Comparison of ENCODE assay signal across 19 cellular contexts in the genomic region with DNA sequence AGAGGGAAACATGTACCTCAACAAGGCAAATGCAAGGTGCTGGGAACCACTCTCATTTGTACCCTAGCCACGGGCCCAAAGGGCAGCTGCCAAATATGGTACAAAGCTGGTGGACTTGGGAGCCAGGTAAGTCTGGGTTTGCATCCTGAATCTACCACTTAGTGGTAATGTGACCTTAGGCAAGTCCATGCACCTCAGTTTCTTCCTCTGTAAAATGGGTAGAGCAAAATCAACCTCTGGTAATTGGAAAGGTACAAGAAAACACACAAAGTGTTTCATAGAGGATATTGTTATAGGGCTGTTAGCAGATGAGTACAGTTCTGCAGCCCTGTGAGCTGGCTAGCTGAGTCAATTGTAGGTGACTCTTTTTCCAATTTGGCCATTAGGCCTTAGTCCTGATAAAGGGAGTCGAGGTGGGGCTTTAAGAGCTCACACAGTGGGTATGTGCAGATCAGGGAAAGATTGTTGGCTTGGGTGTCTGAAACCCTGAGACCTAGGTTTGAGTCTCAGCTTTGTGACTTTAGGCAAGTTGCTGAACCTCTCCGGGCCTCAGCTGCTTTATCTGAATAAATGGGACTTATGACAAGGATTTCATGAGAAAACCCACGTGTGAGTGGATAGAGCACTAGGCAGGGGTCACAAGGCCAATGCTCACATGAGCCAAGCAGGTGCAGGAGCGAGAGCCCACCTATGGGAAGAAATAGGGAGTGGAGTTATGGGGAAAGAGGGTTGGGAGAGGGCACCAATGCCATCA.
"Had no signal": no experiment of that assay in that cellular context is flagged by ENCODE, and none has a peak within 500 bp of the region (broad histone marks: within the 10 kb centered on the region; RNA-seq: fewer than 3 reads in every experiment).

No MANE protein-coding gene starts in this region.

- FAIRE-seq: astrocyte, kidney, urothelium cell line had no signal

- H3K9me3 Mint-ChIP-seq: activated B cell treated with CpG ODN at 0.5 μM for 24 hours; activated T-cell treated with anti-CD3 and anti-CD28 coated beads, Interleukin-2, amount 50 U/mL, for 24 hours; mesothelial cell of epicardium had no signal

- H3K27ac ChIP-seq: breast epithelium, gastroesophageal sphincter, heart left ventricle, SK-N-MC, tibial nerve had no signal

- ATAC-seq: gastroesophageal sphincter, heart left ventricle had no signal

- H3K27ac Mint-ChIP-seq: activated B cell treated with CpG ODN at 0.5 μM for 24 hours; activated T-cell treated with anti-CD3 and anti-CD28 coated beads, Interleukin-2, amount 50 U/mL, for 24 hours; mesothelial cell of epicardium had no signal

- DNase-seq: activated B cell treated with CpG ODN at 0.5 μM for 24 hours; activated CD4-positive, alpha-beta T cell treated with anti-CD3 and anti-CD28 coated beads for 48 hours; activated gamma-delta T cell treated with Interleukin-2 at 50 U/mL for 16 hours; activated T-cell treated with anti-CD3 and anti-CD28 coated beads, Interleukin-2, amount 50 U/mL, for 24 hours; cerebellar nuclear complex; cortex of kidney; heart left ventricle; kidney; stimulated activated CD4-positive, alpha-beta T cell treated with anti-CD3 and anti-CD28 coated beads, Interleukin-12 subunit alpha, Interleukin-12 subunit beta, amount 100 ng/mL, for 4 hours; stimulated activated CD4-positive, alpha-beta T cell treated with anti-CD3 and anti-CD28 coated beads, Interleukin-1b, Interleukin-23, amount 100 ng/mL, for 48 hours; stimulated activated CD8-positive, alpha-beta memory T cell treated with anti-CD3 and anti-CD28 coated beads, Interleukin-4, amount 100 ng/mL, for 48 hours; stimulated activated naive CD4-positive, alpha-beta T cell treated with Interleukin-2 at 50 U/mL for 16 hours had no signal

- H3K4me3 ChIP-seq: breast epithelium, gastroesophageal sphincter, heart left ventricle, SK-N-MC, tibial nerve had no signal

- H3K27me3 ChIP-seq: breast epithelium, gastroesophageal sphincter, heart left ventricle, tibial nerve had no signal

- H3K4me1 ChIP-seq: breast epithelium, heart left ventricle had no signal

- H3K4me3 Mint-ChIP-seq: activated B cell treated with CpG ODN at 0.5 μM for 24 hours; activated T-cell treated with anti-CD3 and anti-CD28 coated beads, Interleukin-2, amount 50 U/mL, for 24 hours; mesothelial cell of epicardium had no signal

- H3K9me3 ChIP-seq: breast epithelium, gastroesophageal sphincter, heart left ventricle, tibial nerve had no signal

- H3K36me3 Mint-ChIP-seq: mesothelial cell of epicardium had no signal

- H3K36me3 ChIP-seq: breast epithelium, gastroesophageal sphincter, heart left ventricle, tibial nerve had no signal

- H3K27me3 Mint-ChIP-seq: activated B cell treated with CpG ODN at 0.5 μM for 24 hours; activated T-cell treated with anti-CD3 and anti-CD28 coated beads, Interleukin-2, amount 50 U/mL, for 24 hours had no signal

- H3K4me1 Mint-ChIP-seq: activated B cell treated with CpG ODN at 0.5 μM for 24 hours had no signal
